2 cellular contexts compared by ENCODE assay signal in the genomic region with DNA sequence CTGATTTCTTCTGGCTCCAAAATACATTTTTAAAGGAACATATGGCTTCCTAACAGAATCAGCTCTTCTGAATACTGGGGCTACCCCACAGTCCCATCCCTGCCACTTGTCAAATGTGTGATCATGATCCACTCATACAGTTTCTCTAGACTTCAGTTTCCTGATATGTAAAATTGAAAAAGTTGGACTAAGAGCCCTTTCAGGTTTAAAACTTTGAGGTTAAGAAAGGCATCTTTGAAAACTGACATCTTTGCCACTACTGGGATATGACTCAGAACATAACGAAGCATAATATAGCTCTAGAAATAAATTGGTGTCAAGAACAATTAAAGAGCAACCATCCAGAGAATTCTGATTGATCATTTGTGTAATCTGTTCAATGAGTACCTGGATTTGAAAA.
TF ChIP-seq lines count a peak whose summit lies in the region.

No MANE protein-coding gene starts in this region.

TF ChIP-seq in liver, 16 proteins besides CTCF, POLR2A, EP300 and RAD21:
- TF ChIP-seq, protein P1, sequence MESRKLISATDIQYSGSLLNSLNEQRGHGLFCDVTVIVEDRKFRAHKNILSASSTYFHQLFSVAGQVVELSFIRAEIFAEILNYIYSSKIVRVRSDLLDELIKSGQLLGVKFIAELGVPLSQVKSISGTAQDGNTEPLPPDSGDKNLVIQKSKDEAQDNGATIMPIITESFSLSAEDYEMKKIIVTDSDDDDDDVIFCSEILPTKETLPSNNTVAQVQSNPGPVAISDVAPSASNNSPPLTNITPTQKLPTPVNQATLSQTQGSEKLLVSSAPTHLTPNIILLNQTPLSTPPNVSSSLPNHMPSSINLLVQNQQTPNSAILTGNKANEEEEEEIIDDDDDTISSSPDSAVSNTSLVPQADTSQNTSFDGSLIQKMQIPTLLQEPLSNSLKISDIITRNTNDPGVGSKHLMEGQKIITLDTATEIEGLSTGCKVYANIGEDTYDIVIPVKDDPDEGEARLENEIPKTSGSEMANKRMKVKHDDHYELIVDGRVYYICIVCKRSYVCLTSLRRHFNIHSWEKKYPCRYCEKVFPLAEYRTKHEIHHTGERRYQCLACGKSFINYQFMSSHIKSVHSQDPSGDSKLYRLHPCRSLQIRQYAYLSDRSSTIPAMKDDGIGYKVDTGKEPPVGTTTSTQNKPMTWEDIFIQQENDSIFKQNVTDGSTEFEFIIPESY (IDR thresholded peaks at IDR 0.05): no peak
- no peak for TF ChIP-seq GABPA (IDR thresholded peaks at IDR 0.05 in 1 of 2, conservative IDR thresholded peaks at IDR 0.05 in 1 of 2)
- TF ChIP-seq, protein P2, sequence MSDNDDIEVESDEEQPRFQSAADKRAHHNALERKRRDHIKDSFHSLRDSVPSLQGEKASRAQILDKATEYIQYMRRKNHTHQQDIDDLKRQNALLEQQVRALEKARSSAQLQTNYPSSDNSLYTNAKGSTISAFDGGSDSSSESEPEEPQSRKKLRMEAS (IDR thresholded peaks at IDR 0.05): no peak
- TF ChIP-seq FOXA1 (IDR thresholded peaks at IDR 0.05): no peak
- no peak for TF ChIP-seq NR2F2 (IDR thresholded peaks at IDR 0.05)
- TF ChIP-seq SP1 (IDR thresholded peaks at IDR 0.05): no peak
- TF ChIP-seq, protein P3, sequence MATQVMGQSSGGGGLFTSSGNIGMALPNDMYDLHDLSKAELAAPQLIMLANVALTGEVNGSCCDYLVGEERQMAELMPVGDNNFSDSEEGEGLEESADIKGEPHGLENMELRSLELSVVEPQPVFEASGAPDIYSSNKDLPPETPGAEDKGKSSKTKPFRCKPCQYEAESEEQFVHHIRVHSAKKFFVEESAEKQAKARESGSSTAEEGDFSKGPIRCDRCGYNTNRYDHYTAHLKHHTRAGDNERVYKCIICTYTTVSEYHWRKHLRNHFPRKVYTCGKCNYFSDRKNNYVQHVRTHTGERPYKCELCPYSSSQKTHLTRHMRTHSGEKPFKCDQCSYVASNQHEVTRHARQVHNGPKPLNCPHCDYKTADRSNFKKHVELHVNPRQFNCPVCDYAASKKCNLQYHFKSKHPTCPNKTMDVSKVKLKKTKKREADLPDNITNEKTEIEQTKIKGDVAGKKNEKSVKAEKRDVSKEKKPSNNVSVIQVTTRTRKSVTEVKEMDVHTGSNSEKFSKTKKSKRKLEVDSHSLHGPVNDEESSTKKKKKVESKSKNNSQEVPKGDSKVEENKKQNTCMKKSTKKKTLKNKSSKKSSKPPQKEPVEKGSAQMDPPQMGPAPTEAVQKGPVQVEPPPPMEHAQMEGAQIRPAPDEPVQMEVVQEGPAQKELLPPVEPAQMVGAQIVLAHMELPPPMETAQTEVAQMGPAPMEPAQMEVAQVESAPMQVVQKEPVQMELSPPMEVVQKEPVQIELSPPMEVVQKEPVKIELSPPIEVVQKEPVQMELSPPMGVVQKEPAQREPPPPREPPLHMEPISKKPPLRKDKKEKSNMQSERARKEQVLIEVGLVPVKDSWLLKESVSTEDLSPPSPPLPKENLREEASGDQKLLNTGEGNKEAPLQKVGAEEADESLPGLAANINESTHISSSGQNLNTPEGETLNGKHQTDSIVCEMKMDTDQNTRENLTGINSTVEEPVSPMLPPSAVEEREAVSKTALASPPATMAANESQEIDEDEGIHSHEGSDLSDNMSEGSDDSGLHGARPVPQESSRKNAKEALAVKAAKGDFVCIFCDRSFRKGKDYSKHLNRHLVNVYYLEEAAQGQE (IDR thresholded peaks at IDR 0.05): no peak
- TF ChIP-seq YY1 (IDR thresholded peaks at IDR 0.05): no peak
- TF ChIP-seq EGR1 (IDR thresholded peaks at IDR 0.05; ENCODE audit: low read depth in 2 of 2): no peak
- TF ChIP-seq RXRA (IDR thresholded peaks at IDR 0.05): no peak

TF ChIP-seq in HepG2, 621 proteins besides CTCF, POLR2A, EP300 and RAD21 (continued from another document):
- TF ChIP-seq, protein P4, sequence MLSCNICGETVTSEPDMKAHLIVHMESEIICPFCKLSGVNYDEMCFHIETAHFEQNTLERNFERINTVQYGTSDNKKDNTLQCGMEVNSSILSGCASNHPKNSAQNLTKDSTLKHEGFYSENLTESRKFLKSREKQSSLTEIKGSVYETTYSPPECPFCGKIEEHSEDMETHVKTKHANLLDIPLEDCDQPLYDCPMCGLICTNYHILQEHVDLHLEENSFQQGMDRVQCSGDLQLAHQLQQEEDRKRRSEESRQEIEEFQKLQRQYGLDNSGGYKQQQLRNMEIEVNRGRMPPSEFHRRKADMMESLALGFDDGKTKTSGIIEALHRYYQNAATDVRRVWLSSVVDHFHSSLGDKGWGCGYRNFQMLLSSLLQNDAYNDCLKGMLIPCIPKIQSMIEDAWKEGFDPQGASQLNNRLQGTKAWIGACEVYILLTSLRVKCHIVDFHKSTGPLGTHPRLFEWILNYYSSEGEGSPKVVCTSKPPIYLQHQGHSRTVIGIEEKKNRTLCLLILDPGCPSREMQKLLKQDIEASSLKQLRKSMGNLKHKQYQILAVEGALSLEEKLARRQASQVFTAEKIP (CRISPR knock-in tag; IDR thresholded peaks at IDR 0.05; ENCODE audit: borderline replicate concordance): no peak
- TF ChIP-seq ARID2 (CRISPR knock-in tag; IDR thresholded peaks at IDR 0.05; ENCODE audit: borderline replicate concordance): no peak
- no peak for TF ChIP-seq ATRX (CRISPR knock-in tag; IDR thresholded peaks at IDR 0.05; ENCODE audit: borderline replicate concordance)
- TF ChIP-seq, protein P5, sequence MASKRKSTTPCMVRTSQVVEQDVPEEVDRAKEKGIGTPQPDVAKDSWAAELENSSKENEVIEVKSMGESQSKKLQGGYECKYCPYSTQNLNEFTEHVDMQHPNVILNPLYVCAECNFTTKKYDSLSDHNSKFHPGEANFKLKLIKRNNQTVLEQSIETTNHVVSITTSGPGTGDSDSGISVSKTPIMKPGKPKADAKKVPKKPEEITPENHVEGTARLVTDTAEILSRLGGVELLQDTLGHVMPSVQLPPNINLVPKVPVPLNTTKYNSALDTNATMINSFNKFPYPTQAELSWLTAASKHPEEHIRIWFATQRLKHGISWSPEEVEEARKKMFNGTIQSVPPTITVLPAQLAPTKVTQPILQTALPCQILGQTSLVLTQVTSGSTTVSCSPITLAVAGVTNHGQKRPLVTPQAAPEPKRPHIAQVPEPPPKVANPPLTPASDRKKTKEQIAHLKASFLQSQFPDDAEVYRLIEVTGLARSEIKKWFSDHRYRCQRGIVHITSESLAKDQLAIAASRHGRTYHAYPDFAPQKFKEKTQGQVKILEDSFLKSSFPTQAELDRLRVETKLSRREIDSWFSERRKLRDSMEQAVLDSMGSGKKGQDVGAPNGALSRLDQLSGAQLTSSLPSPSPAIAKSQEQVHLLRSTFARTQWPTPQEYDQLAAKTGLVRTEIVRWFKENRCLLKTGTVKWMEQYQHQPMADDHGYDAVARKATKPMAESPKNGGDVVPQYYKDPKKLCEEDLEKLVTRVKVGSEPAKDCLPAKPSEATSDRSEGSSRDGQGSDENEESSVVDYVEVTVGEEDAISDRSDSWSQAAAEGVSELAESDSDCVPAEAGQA (IDR thresholded peaks at IDR 0.05; ENCODE audit: low read depth): no peak
- TF ChIP-seq, protein P5 (CRISPR knock-in tag; IDR thresholded peaks at IDR 0.05; ENCODE audit: borderline replicate concordance): no peak
- TF ChIP-seq ZNF382 (CRISPR knock-in tag; IDR thresholded peaks at IDR 0.05; ENCODE audit: borderline replicate concordance): no peak
- TF ChIP-seq ZSCAN25 (CRISPR knock-in tag; IDR thresholded peaks at IDR 0.05): no peak
- TF ChIP-seq, protein P6, sequence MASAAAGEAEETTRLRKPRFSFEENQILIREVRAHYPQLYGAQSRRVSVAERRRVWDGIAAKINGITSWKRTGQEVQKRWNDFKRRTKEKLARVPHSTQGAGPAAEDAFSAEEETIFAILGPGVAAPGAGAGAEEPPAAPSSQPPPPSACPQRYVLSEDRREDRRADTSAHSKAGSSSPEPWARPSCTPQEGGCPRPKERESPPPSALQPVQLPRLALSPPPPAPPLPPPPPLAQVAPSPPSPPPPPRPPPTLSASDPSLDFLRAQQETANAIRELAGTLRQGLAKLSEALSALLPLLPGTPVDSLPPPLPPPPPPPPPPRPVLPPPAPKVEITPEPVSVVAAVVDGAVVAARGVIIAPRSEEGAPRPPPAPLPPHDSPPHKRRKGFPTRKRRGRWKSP (CRISPR knock-in tag; IDR thresholded peaks at IDR 0.05): no peak
